ENCODE assay signal across 9 cellular contexts in genomic region chr3:139935071-139935865, GRCh38. TPM values are rescaled to one million over a fixed set of nuclear protein-coding genes. Genes with fewer than 3 reads are reported as not detected.
A peak's percentile ranks its signal among the peaks of the same experiment; 100 is the strongest.
DNase-seq lines count a peak whose midpoint lies in the region; ATAC-seq, FAIRE-seq and TF ChIP-seq lines count a peak whose summit lies in the region.
"Had no signal": no experiment of that assay in that cellular context is flagged by ENCODE, and none has a peak within 500 bp of the region (broad histone marks: within the 10 kb centered on the region; RNA-seq: fewer than 3 reads in every experiment).

TSS of gene CLSTN2 (plus strand) at chr3:139935185.

- TF ChIP-seq CTCF in dorsolateral prefrontal cortex (IDR thresholded peaks at IDR 0.05 in 54 of 56, conservative IDR thresholded peaks at IDR 0.05 in 2 of 56; ENCODE audit: low read depth in 1 of 56, partially characterized antibody in 56 of 56), result peak in 14 of 56 donors; percentile 1 to 40 (median 20)
- TF ChIP-seq CTCF in right lobe of liver (IDR thresholded peaks at IDR 0.05), result no peak

- 1% methylated on average over 12 of the region's 84 CpGs for WGBS in right lobe of liver (ENCODE audit: insufficient coverage, low coverage, low lambda C conversion rate, missing lambda C conversion rate)

- CTCF ChIA-PET in activated CD8-positive, alpha-beta memory T cell treated with anti-CD3 and anti-CD28 coated beads, Interleukin-2, amount 10 ng/mL, durations not matched to agents 7 days and 5 days (lab: Charles Lee), result no interaction called here

- H3K9me3 Mint-ChIP-seq in activated CD8-positive, alpha-beta memory T cell treated with anti-CD3 and anti-CD28 coated beads, Interleukin-2, amount 10 ng/mL, durations not matched to agents 7 days and 5 days (ENCODE audit: low read depth), result no peaks in the 10 kb centered on the region

- peaks cover 59% of the 10 kb centered on the region for H3K27me3 Mint-ChIP-seq in activated CD8-positive, alpha-beta memory T cell treated with anti-CD3 and anti-CD28 coated beads, Interleukin-2, amount 10 ng/mL, durations not matched to agents 7 days and 5 days

- no peak for TF ChIP-seq POLR2A in right lobe of liver (IDR thresholded peaks at IDR 0.05)

- H3K4me1 ChIP-seq in NT2/D1 (ENCODE audit: insufficient read depth, insufficient read length) (peaks cover 3% of the 10 kb centered on the region), right lobe of liver (peaks cover 0 to 17% (median 2%) of the 10 kb centered on the region in 4 donors), subcutaneous abdominal adipose tissue (ENCODE audit: control insufficient read depth in 5 of 5, insufficient read depth in 5 of 5, low read length in 5 of 5) (peaks cover 1 to 54% (median 38%) of the 10 kb centered on the region in 5 donors)

- H3K36me3 Mint-ChIP-seq in activated CD8-positive, alpha-beta memory T cell treated with anti-CD3 and anti-CD28 coated beads, Interleukin-2, amount 10 ng/mL, durations not matched to agents 7 days and 5 days, result no peaks in the 10 kb centered on the region
- H3K36me3 Mint-ChIP-seq: activated naive CD8-positive, alpha-beta T cell had no signal

- ATAC-seq in activated CD8-positive, alpha-beta memory T cell treated with anti-CD3 and anti-CD28 coated beads, Interleukin-2, amount 10 ng/mL, durations not matched to agents 7 days and 5 days, result peak; percentile 20
- ATAC-seq in HG03432 (IDR thresholded peaks at IDR 0.05; ENCODE audit: unreplicated experiment) (peak; percentile 74), right lobe of liver (peak; percentile 42 to 60 (median 54))

- H3K27ac Mint-ChIP-seq in activated CD8-positive, alpha-beta memory T cell treated with anti-CD3 and anti-CD28 coated beads, Interleukin-2, amount 10 ng/mL, durations not matched to agents 7 days and 5 days, result no peak within 1 kb of the TSS
- H3K27ac Mint-ChIP-seq: activated naive CD8-positive, alpha-beta T cell had no signal

- peak within 1 kb of the TSS in 53 of 59 donors; percentile 12 to 85 (median 71) for H3K27ac ChIP-seq in dorsolateral prefrontal cortex
- H3K27ac ChIP-seq in right lobe of liver, result no peak within 1 kb of the TSS
- H3K27ac ChIP-seq in subcutaneous abdominal adipose tissue (ENCODE audit: low read depth, low read length), result no peak within 1 kb of the TSS

- H3K27me3 ChIP-seq in NT2/D1 (ENCODE audit: insufficient read depth, insufficient read length) (peaks cover 27% of the 10 kb centered on the region), dorsolateral prefrontal cortex (peaks cover 0 to 9% (median 0%) of the 10 kb centered on the region in 45 donors), right lobe of liver (peaks cover 0 to 24% of the 10 kb centered on the region in 2 donors), subcutaneous abdominal adipose tissue (ENCODE audit: control insufficient read depth in 5 of 5, insufficient read depth in 4 of 5, low read length in 5 of 5) (peaks cover 0 to 10% (median 4%) of the 10 kb centered on the region in 5 donors)

- H3K4me3 Mint-ChIP-seq in activated CD8-positive, alpha-beta memory T cell treated with anti-CD3 and anti-CD28 coated beads, Interleukin-2, amount 10 ng/mL, durations not matched to agents 7 days and 5 days, result no peak within 1 kb of the TSS
- H3K4me3 Mint-ChIP-seq: activated naive CD8-positive, alpha-beta T cell had no signal

- H3K4me1 Mint-ChIP-seq in activated CD8-positive, alpha-beta memory T cell treated with anti-CD3 and anti-CD28 coated beads, Interleukin-2, amount 10 ng/mL, durations not matched to agents 7 days and 5 days, result peaks cover 12% of the 10 kb centered on the region

- H3K4me3 ChIP-seq in NT2/D1 (ENCODE audit: insufficient read length, low read depth) (peak within 1 kb of the TSS; percentile 70), dorsolateral prefrontal cortex (peak within 1 kb of the TSS; percentile 53 to 86 (median 71)), right lobe of liver (peak within 1 kb of the TSS; percentile 12 to 46 (median 22)), subcutaneous abdominal adipose tissue (ENCODE audit: low read depth in 1 of 5, low read length in 5 of 5) (peak within 1 kb of the TSS; percentile 58 to 83 (median 77))

- intact Hi-C loops in dorsolateral prefrontal cortex (cut with DNase I), result loop anchor here (2.0 to 10.0 kb wide), 5 partner anchors 80 to 508 kb away; no protein-coding TSS in a partner anchor
- intact Hi-C loops in right lobe of liver (cut with DNase I), result no loop called here

- no peak for DNase-seq in activated CD8-positive, alpha-beta memory T cell treated with anti-CD3 and anti-CD28 coated beads, Interleukin-2, amount 10 ng/mL, durations not matched to agents 7 days and 5 days
- DNase-seq in activated CD8-positive, alpha-beta memory T cell treated with anti-CD3 and anti-CD28 coated beads for 24 hours, result no peak
- peak; percentile 69 for DNase-seq in NT2/D1 (ENCODE audit: low read depth, low spot score)
- peak; percentile 30 to 86 (median 80) for DNase-seq in dorsolateral prefrontal cortex
- DNase-seq in right lobe of liver, result peak; percentile 49 to 64 (median 57)
- no peak for DNase-seq in GM19239 (ENCODE audit: insufficient read length, low spot score)

- FAIRE-seq in GM19239 (lab: Jason Lieb, UNC), result no peak

- no peaks in the 10 kb centered on the region for H3K9me3 ChIP-seq in NT2/D1 (ENCODE audit: insufficient read depth, low read length)
- no peaks in the 10 kb centered on the region for H3K9me3 ChIP-seq in right lobe of liver
- H3K9me3 ChIP-seq in subcutaneous abdominal adipose tissue (ENCODE audit: control insufficient read depth in 5 of 5, low read length in 5 of 5), result no peaks in the 10 kb centered on the region

- peak within 1 kb of the TSS; percentile 76 for H3K9ac ChIP-seq in NT2/D1 (ENCODE audit: insufficient read length, low read depth)
- H3K9ac ChIP-seq in subcutaneous abdominal adipose tissue (ENCODE audit: low read length in 5 of 5), result peak within 1 kb of the TSS in 4 of 5 donors; percentile 2 to 82 (median 64)

- H3K36me3 ChIP-seq in NT2/D1 (ENCODE audit: insufficient read depth, insufficient read length, low read length) (no peaks in the 10 kb centered on the region), right lobe of liver (no peaks in the 10 kb centered on the region), subcutaneous abdominal adipose tissue (ENCODE audit: control insufficient read depth in 5 of 5, insufficient read depth in 5 of 5, low read length in 5 of 5) (no peaks in the 10 kb centered on the region)

RNA-seq across cellular contexts. Expression of gene CLSTN2, which starts in this region (rescaled TPM):
- under 1 TPM in 1 of 2 experiments, not detected in 1; 0.07 TPM for total RNA-seq in activated CD8-positive, alpha-beta memory T cell treated with anti-CD3 and anti-CD28 coated beads, Interleukin-2, amount 10 ng/mL, durations not matched to agents 7 days and 5 days
- total RNA-seq in dorsolateral prefrontal cortex (100 to 1,000 TPM in 34 of 120 experiments, 10 to 100 TPM in 86; 27.9 to 162 (median 90.9) TPM), right lobe of liver (1 to 10 TPM; 1.0 to 3.3 (median 2.0) TPM)

Comparison
In these comparisons a context has a peak if more than half of its experiments do, and no peak if none do; other contexts are left out.
1. RNA of gene CLSTN2 (total RNA-seq): 27.9 to 162 TPM in dorsolateral prefrontal cortex; 1.0 to 3.3 TPM in right lobe of liver and 0.07 TPM in activated CD8-positive, alpha-beta memory T cell treated with anti-CD3 and anti-CD28 coated beads, Interleukin-2, amount 10 ng/mL, durations not matched to agents 7 days and 5 days; every median in the first group is over 4 times any median in the second.
2. Peak in ATAC-seq in activated CD8-positive, alpha-beta memory T cell treated with anti-CD3 and anti-CD28 coated beads, Interleukin-2, amount 10 ng/mL, durations not matched to agents 7 days and 5 days; RNA of the gene not detected or under 1 TPM.
3. ATAC-seq: peak in every context shown above with its lines; median percentile 74 in HG03432; 54 in right lobe of liver; 20 in activated CD8-positive, alpha-beta memory T cell treated with anti-CD3 and anti-CD28 coated beads, Interleukin-2, amount 10 ng/mL, durations not matched to agents 7 days and 5 days.
4. DNase-seq: peak in NT2/D1 (single experiment), dorsolateral prefrontal cortex (10 of 10) and right lobe of liver (3 of 3); none in activated CD8-positive, alpha-beta memory T cell treated with anti-CD3 and anti-CD28 coated beads, Interleukin-2, amount 10 ng/mL, durations not matched to agents 7 days and 5 days (single experiment), activated CD8-positive, alpha-beta memory T cell treated with anti-CD3 and anti-CD28 coated beads for 24 hours (single experiment) and GM19239 (single experiment).
5. H3K4me3 ChIP-seq: peak in every context shown above with its lines; median percentile 77 in subcutaneous abdominal adipose tissue; 71 in dorsolateral prefrontal cortex; 70 in NT2/D1; 22 in right lobe of liver.
6. H3K27ac ChIP-seq: peak in dorsolateral prefrontal cortex (53 of 59); none in right lobe of liver (0 of 3) and subcutaneous abdominal adipose tissue (single experiment).
7. intact Hi-C loops: an anchor here in dorsolateral prefrontal cortex (2.0 to 10.0 kb wide); none called in right lobe of liver.